Comparison of ENCODE assay signal across 7 cellular contexts in the genomic region with DNA sequence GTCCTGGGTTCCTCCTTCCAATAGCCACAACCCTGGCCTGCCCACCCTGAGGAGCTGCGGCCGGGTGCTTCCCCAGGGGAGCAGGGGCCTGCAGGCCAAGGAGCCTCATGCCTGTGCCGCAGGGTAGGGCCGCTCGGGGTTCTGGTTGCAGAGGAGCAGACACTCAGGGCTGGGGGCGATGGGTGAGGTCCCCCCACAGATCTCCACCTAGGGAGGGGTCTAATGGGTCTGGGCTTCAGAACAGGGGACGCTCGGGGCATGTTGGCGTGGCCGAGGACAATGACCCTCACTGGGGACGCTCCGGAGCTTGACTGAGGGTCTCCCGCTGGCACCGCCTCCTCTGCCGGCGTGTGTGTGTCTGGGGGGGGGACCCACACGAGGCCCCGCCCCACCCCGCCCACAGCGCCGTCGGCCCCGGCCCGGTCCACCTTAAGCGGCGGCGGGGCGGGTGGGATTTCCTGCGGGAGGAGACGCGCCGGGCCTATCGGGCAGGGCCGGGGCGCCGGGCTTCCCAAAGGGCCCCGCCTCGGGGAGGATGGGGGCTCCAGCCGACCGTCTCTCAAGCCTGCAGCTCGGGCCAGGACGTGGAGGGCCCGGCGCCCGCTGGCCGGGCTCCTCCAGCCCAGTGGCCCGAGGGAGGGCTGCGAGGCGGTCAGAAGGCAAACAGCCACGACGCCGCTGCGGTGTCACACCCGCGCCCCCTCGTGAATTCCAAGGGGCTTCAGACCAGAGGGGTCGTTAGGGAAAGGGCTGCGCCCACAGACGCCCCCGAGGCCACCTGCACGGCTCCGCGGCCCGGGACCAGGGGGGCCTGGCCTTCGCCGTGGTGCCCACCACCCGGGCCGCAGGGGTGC. TPM values are rescaled to one million over a fixed set of nuclear protein-coding genes. Genes with fewer than 3 reads are reported as not detected.
DNase-seq lines count a peak whose midpoint lies in the region; ATAC-seq and TF ChIP-seq lines count a peak whose summit lies in the region.

No MANE protein-coding gene starts in this region.

- DNase-seq in GM13976 (ENCODE audit: low spot score): peak; percentile 91
- DNase-seq in OCI-M1 (lab: John Stamatoyannopoulos, UW): peak; percentile 50
- DNase-seq in activated T-helper 9 cell treated with anti-CD3 and anti-CD28 coated beads, Interleukin-2, amount 50 U/mL, for 16 hours (ENCODE audit: low read depth): peak; percentile 75
- DNase-seq in fibroblast of pulmonary artery (ENCODE audit: low read depth): peak; percentile 77
- peak; percentile 66 for DNase-seq in natural killer cell

- no peaks in the 10 kb centered on the region for H3K9me3 Mint-ChIP-seq in natural killer cell
- H3K9me3 Mint-ChIP-seq in stimulated activated memory B cell treated with anti-CD40 and anti-IgM and Interleukin-4, amounts not matched to agents 10 μg/mL and 1 μg/mL and 100 μg/mL, for 72 hours: no peaks in the 10 kb centered on the region

- in situ Hi-C loops in GM13976 (cut with MboI; ENCODE audit: low sequenced_read_pairs, unreplicated experiment): no loop called here

- H3K4me3 ChIP-seq in fibroblast of pulmonary artery (replicated peaks; ENCODE audit: low read depth, low read length): peak overlapping the region; percentile 76

- ATAC-seq in HG02870 (IDR thresholded peaks at IDR 0.05; ENCODE audit: unreplicated experiment) (peak; percentile 56), natural killer cell (peak; percentile 75 to 83 (median 82))
- peak; percentile 86 for ATAC-seq in stimulated activated memory B cell treated with anti-CD40 and anti-IgM and Interleukin-4, amounts not matched to agents 10 μg/mL and 1 μg/mL and 100 μg/mL, for 72 hours

- H3K27me3 Mint-ChIP-seq in natural killer cell (ENCODE audit: low read depth in 2 of 2): no peaks in the 10 kb centered on the region
- H3K27me3 Mint-ChIP-seq in stimulated activated memory B cell treated with anti-CD40 and anti-IgM and Interleukin-4, amounts not matched to agents 10 μg/mL and 1 μg/mL and 100 μg/mL, for 72 hours: no peaks in the 10 kb centered on the region

- peak overlapping the region; percentile 74 for H3K4me3 Mint-ChIP-seq in natural killer cell
- peak overlapping the region; percentile 75 for H3K4me3 Mint-ChIP-seq in stimulated activated memory B cell treated with anti-CD40 and anti-IgM and Interleukin-4, amounts not matched to agents 10 μg/mL and 1 μg/mL and 100 μg/mL, for 72 hours

- peak overlapping the region in 1 of 2 donors; percentile 35 for H3K27ac Mint-ChIP-seq in natural killer cell
- peak overlapping the region; percentile 57 for H3K27ac Mint-ChIP-seq in stimulated activated memory B cell treated with anti-CD40 and anti-IgM and Interleukin-4, amounts not matched to agents 10 μg/mL and 1 μg/mL and 100 μg/mL, for 72 hours

- intact Hi-C loops in natural killer cell (cut with micrococcal nuclease): loop anchor here (2.0 kb wide), 1 partner anchor 14 kb away; the partner anchor contains the start of genes RANBP1 and TRMT2A

- TF ChIP-seq CTCF in GM13976 (IDR thresholded peaks at IDR 0.05; ENCODE audit: borderline replicate concordance, control extremely low read depth, extremely low read depth, insufficient read depth, missing control alignments): no peak
- TF ChIP-seq CTCF in fibroblast of pulmonary artery (IDR thresholded peaks at IDR 0.05; ENCODE audit: low read length, missing control alignments): no peak
- no peak for TF ChIP-seq CTCF in natural killer cell (IDR thresholded peaks at IDR 0.05)

- no peaks in the 10 kb centered on the region for H3K36me3 Mint-ChIP-seq in natural killer cell
- H3K36me3 Mint-ChIP-seq in stimulated activated memory B cell treated with anti-CD40 and anti-IgM and Interleukin-4, amounts not matched to agents 10 μg/mL and 1 μg/mL and 100 μg/mL, for 72 hours: peaks cover 13% of the 10 kb centered on the region

- peaks cover 0 to 20% of the 10 kb centered on the region in 2 donors for H3K4me1 Mint-ChIP-seq in natural killer cell
- peaks cover 48% of the 10 kb centered on the region for H3K4me1 Mint-ChIP-seq in stimulated activated memory B cell treated with anti-CD40 and anti-IgM and Interleukin-4, amounts not matched to agents 10 μg/mL and 1 μg/mL and 100 μg/mL, for 72 hours

RNA-seq across cellular contexts. Expression of gene ZDHHC8, which starts 0.6 kb away (rescaled TPM):
- total RNA-seq in natural killer cell: 10 to 100 TPM; 64.0 to 75.6 (median 65.3) TPM

RNA-seq across cellular contexts. Expression of gene TRMT2A, which starts 13.9 kb away (rescaled TPM):
- 100 to 1,000 TPM in 1 of 3 donors, 10 to 100 TPM in 2; 86.4 to 104 (median 86.5) TPM for total RNA-seq in natural killer cell

RNA-seq across cellular contexts. Expression of gene RANBP1, which starts 15.1 kb away (rescaled TPM):
- 10 to 100 TPM; 54.0 to 61.0 (median 56.3) TPM for total RNA-seq in natural killer cell

RNA-seq across cellular contexts. Expression of gene CCDC188, which starts 19.9 kb away (rescaled TPM):
- total RNA-seq in natural killer cell: under 1 TPM in 1 of 3 donors, not detected in 2; 0.64 TPM

RNA-seq across cellular contexts. Expression of gene DGCR8, which starts 50.9 kb away (rescaled TPM):
- 10 to 100 TPM; 45.3 to 64.7 (median 64.0) TPM for total RNA-seq in natural killer cell

Comparison
In these comparisons a context has a peak if more than half of its experiments do, and no peak if none do; other contexts are left out.
1. Peak in every context shown above with its lines: DNase-seq, ATAC-seq and H3K4me3 ChIP-seq.